ENCODE assay signal across 9 cellular contexts in the genomic region with DNA sequence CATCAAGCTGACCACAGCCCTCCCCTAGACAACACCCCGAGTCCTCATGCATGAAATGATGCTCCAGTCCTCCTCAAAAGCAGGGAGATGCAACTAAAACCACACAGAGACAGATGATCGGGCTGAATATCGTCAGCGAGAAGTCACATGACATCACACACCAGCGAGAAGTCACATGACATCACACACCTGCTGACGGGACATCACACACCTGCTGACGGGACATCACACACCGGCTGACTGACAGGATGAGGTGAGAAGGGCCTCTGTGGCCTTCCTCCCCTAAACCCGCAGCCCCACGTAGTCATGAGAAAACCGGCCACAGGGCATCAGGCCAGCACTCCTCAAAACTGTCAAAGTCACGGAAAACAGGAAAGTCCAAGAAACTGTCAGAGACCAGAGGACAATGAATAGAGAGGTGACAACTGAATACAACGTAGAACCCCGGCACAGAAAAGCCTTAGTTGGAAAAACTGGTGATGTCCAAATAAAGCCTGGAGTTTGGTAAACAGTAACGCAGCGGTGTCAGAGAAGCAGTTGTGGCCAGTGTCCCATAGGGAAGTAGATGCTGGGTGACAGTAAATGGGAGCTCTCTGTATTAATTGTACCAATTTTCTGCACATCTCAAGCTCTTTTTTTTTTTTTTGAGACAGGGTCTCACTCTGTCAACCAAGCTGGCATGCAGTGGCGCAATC.
DNase-seq lines count a peak whose midpoint lies in the region; ATAC-seq lines count a peak whose summit lies in the region.
"Had no signal": no experiment of that assay in that cellular context is flagged by ENCODE, and none has a peak within 500 bp of the region (broad histone marks: within the 10 kb centered on the region; RNA-seq: fewer than 3 reads in every experiment).

No MANE protein-coding gene starts in this region.

- peaks cover 3% of the 10 kb centered on the region for H3K36me3 ChIP-seq in effector memory CD4-positive, alpha-beta T cell (ENCODE audit: control insufficient read depth, insufficient read depth, low read length)

- H3K27ac ChIP-seq in effector memory CD4-positive, alpha-beta T cell (ENCODE audit: insufficient read depth, low read length, poor library complexity, severe bottlenecking) = peak overlapping the region; percentile 53

- no peaks in the 10 kb centered on the region for H3K9me3 ChIP-seq in effector memory CD4-positive, alpha-beta T cell (ENCODE audit: control insufficient read depth, low read length)

- peak; percentile 38 to 63 for DNase-seq in activated CD8-positive, alpha-beta memory T cell treated with anti-CD3 and anti-CD28 coated beads for 1 hour (ENCODE audit: extremely low read depth in 1 of 2, low read depth in 1 of 2)
- DNase-seq in activated CD8-positive, alpha-beta memory T cell treated with anti-CD3 and anti-CD28 coated beads for 24 hours = no peak
- DNase-seq in activated CD4-positive, alpha-beta T cell treated with anti-CD3 and anti-CD28 coated beads, Interleukin-2, amount 50 U/mL, for 4 hours = peak; percentile 15 to 25
- DNase-seq in effector memory CD4-positive, alpha-beta T cell = peak; percentile 53 to 63 (median 63)
- peak; percentile 43 for DNase-seq in stimulated activated naive CD8-positive, alpha-beta T cell treated with anti-CD3 and anti-CD28 coated beads, Interleukin-15, Interleukin-2, amounts not matched to agents 100 U/mL and 50 U/mL, for 24 hours
- DNase-seq in SHP77 (lab: John Stamatoyannopoulos, UW) (no peak), NCI-H1694 treated with DMSO at 0.1 percent for 48 hours (lab: John Stamatoyannopoulos, UW) (no peak)
- DNase-seq: NCI-H1417 had no signal

- H3K4me3 ChIP-seq in effector memory CD4-positive, alpha-beta T cell (ENCODE audit: insufficient read depth, low read depth, low read length, poor library complexity, severe bottlenecking) = no peak overlapping the region

- peaks cover 30% of the 10 kb centered on the region for H3K4me1 ChIP-seq in effector memory CD4-positive, alpha-beta T cell (ENCODE audit: control insufficient read depth, insufficient read depth, low read length, poor library complexity, severe bottlenecking)

- H3K27me3 ChIP-seq in effector memory CD4-positive, alpha-beta T cell (replicated peaks; ENCODE audit: control insufficient read depth, insufficient read depth, low read length, poor library complexity, severe bottlenecking) = no peaks in the 10 kb centered on the region

- no peak for ATAC-seq in stimulated activated naive CD8-positive, alpha-beta T cell treated with anti-CD3 and anti-CD28 coated beads, Interleukin-15, Interleukin-2, amounts not matched to agents 100 U/mL and 50 U/mL, for 24 hours
- ATAC-seq in GM19452 (IDR thresholded peaks at IDR 0.05; ENCODE audit: unreplicated experiment) = no peak

Comparison
In these comparisons a context has a peak if more than half of its experiments do, and no peak if none do; other contexts are left out.
1. DNase-seq: peak in activated CD8-positive, alpha-beta memory T cell treated with anti-CD3 and anti-CD28 coated beads for 1 hour (2 of 2), activated CD4-positive, alpha-beta T cell treated with anti-CD3 and anti-CD28 coated beads, Interleukin-2, amount 50 U/mL, for 4 hours (2 of 2), effector memory CD4-positive, alpha-beta T cell (3 of 3) and stimulated activated naive CD8-positive, alpha-beta T cell treated with anti-CD3 and anti-CD28 coated beads, Interleukin-15, Interleukin-2, amounts not matched to agents 100 U/mL and 50 U/mL, for 24 hours (single experiment); none in activated CD8-positive, alpha-beta memory T cell treated with anti-CD3 and anti-CD28 coated beads for 24 hours (single experiment), SHP77 (0 of 2) and NCI-H1694 treated with DMSO at 0.1 percent for 48 hours (single experiment).